Comparison of ENCODE assay signal across 11 cellular contexts in genomic region chr7:102592477-102593017, GRCh38. TPM values are rescaled to one million over a fixed set of nuclear protein-coding genes. Genes with fewer than 3 reads are reported as not detected.
DNase-seq lines count a peak whose midpoint lies in the region; ATAC-seq and TF ChIP-seq lines count a peak whose summit lies in the region.
"Not testable (repeated sequence)": the region's sequence is repeated elsewhere in the genome, so short reads cannot be mapped to it uniquely, and the experiment has no call there.
"Had no signal": no experiment of that assay in that cellular context is flagged by ENCODE, and none has a peak within 500 bp of the region (broad histone marks: within the 10 kb centered on the region; RNA-seq: fewer than 3 reads in every experiment).

No MANE protein-coding gene starts in this region.

- in situ Hi-C loops in transverse colon (cut with MboI; ENCODE audit: low pct_ligation_motif_present in 1 of 4, low pct_unique_long_range_greater_than_20kb in 1 of 4, low sequenced_read_pairs in 3 of 4) = not testable (repeated sequence)

- TF ChIP-seq POLR2A in ovary (IDR thresholded peaks at IDR 0.05); transverse colon (IDR thresholded peaks at IDR 0.05): not testable (repeated sequence)

- TF ChIP-seq CTCF in ovary (IDR thresholded peaks at IDR 0.05); transverse colon (IDR thresholded peaks at IDR 0.05): not testable (repeated sequence)

- ATAC-seq in GM18867 (IDR thresholded peaks at IDR 0.05; ENCODE audit: unreplicated experiment) (peak; percentile 51), GM21619 (IDR thresholded peaks at IDR 0.05; ENCODE audit: unreplicated experiment) (peak; percentile 73), HG03066 (IDR thresholded peaks at IDR 0.05; ENCODE audit: low read depth, unreplicated experiment) (peak; percentile 57), Right ventricle myocardium superior (ENCODE audit: poor library complexity) (peak; percentile 90)

- not testable (repeated sequence) for H3K9me3 ChIP-seq in ovary, transverse colon

- not testable (repeated sequence) for H3K36me3 ChIP-seq in ovary, transverse colon

- WGBS in ovary, 3 donors = 38 to 50% (median 48%) methylated on average over 4 to 9 of the region's 26 CpGs
- WGBS in transverse colon (ENCODE audit: low coverage in 1 of 2), 2 donors = 35% methylated on average over 9 of the region's 26 CpGs; no CpG with 5 or more reads in 1 of the 2 donors

- intact Hi-C loops in Right ventricle myocardium superior (cut with DNase I); ovary (cut with DNase I); transverse colon (cut with DNase I; ENCODE audit: low total_unique reads): not testable (repeated sequence)

- peak; percentile 45 for DNase-seq in T follicular helper cell (ENCODE audit: low read depth)
- peak; percentile 61 to 67 for DNase-seq in activated T-cell treated with anti-CD3 and anti-CD28 coated beads, Interleukin-2, amount 50 U/mL, for 48 hours
- peak; percentile 54 for DNase-seq in Right ventricle myocardium superior
- DNase-seq in ovary = peak; percentile 22 to 57 (median 44)
- DNase-seq in transverse colon = peak; percentile 73

- TF ChIP-seq EP300 in ovary (IDR thresholded peaks at IDR 0.05); transverse colon (IDR thresholded peaks at IDR 0.05; ENCODE audit: low read depth): not testable (repeated sequence)

- H3K27me3 ChIP-seq in ovary, transverse colon: not testable (repeated sequence)

- H3K27ac ChIP-seq in ovary, transverse colon: not testable (repeated sequence)

- not testable (repeated sequence) for H3K4me3 ChIP-seq in ovary, transverse colon

- H3K4me1 ChIP-seq in ovary (ENCODE audit: insufficient read depth); transverse colon: not testable (repeated sequence)

RNA-seq across cellular contexts. Expression of gene POLR2J3, which starts 20.2 kb away (rescaled TPM):
- total RNA-seq in Right ventricle myocardium superior (12.0 TPM), ovary (10 to 100 TPM in 6 of 7 donors, 1 to 10 TPM in 1; 4.5 to 29.5 (median 18.0) TPM), transverse colon (10 to 100 TPM; 29.8 to 51.3 (median 34.2) TPM)
- polyA plus RNA-seq in ovary = 100 to 1,000 TPM in 1 of 2 donors, 10 to 100 TPM in 1; 95.6 to 209 TPM

RNA-seq across cellular contexts. Expression of gene RASA4, which starts 24.0 kb away (rescaled TPM):
- 16.6 TPM for total RNA-seq in Right ventricle myocardium superior
- 10 to 100 TPM; 24.7 to 99.3 (median 51.2) TPM for total RNA-seq in ovary
- polyA plus RNA-seq in ovary = 10 to 100 TPM; 10.1 to 58.1 TPM
- 10 to 100 TPM; 10.9 to 97.3 (median 30.7) TPM for total RNA-seq in transverse colon

RNA-seq across cellular contexts. Expression of gene SPDYE2, which starts 41.5 kb away (rescaled TPM):
- not detected for total RNA-seq in Right ventricle myocardium superior
- under 1 TPM in 4 of 7 donors, not detected in 3; 0.20 to 0.47 (median 0.44) TPM for total RNA-seq in ovary
- under 1 TPM in 1 of 2 donors, not detected in 1; 0.21 TPM for polyA plus RNA-seq in ovary
- total RNA-seq in transverse colon = not detected
- total RNA-seq: pulmonary artery endothelial cell, uterus had no signal
- polyA plus RNA-seq: SK-N-SH had no signal

RNA-seq across cellular contexts. Expression of gene UPK3BL2, which starts 49.1 kb away (rescaled TPM):
- 4.4 TPM for total RNA-seq in Right ventricle myocardium superior
- total RNA-seq in ovary = 10 to 100 TPM in 4 of 7 donors, 1 to 10 TPM in 3; 3.4 to 16.7 (median 12.2) TPM
- 1 to 10 TPM in 1 of 2 donors, not detected in 1; 8.5 TPM for polyA plus RNA-seq in ovary
- total RNA-seq in transverse colon = 100 to 1,000 TPM in 1 of 4 donors, 10 to 100 TPM in 2, 1 to 10 TPM in 1; 7.8 to 116 (median 30.4) TPM

RNA-seq across cellular contexts. Expression of gene UPK3BL1, which starts 50.0 kb away (rescaled TPM):
- total RNA-seq in Right ventricle myocardium superior (12.2 TPM), ovary (10 to 100 TPM in 6 of 7 donors, 1 to 10 TPM in 1; 7.3 to 52.7 (median 18.1) TPM), transverse colon (10 to 100 TPM; 20.2 to 92.0 (median 48.2) TPM)
- 10 to 100 TPM in 1 of 2 donors, 1 to 10 TPM in 1; 8.3 to 44.1 TPM for polyA plus RNA-seq in ovary
